In genomic region chr10:35639651-35640311, GRCh38 we compare ENCODE assay signal across 8 cellular contexts. TPM values are rescaled to one million over a fixed set of nuclear protein-coding genes. Genes with fewer than 3 reads are reported as not detected.
DNase-seq lines count a peak whose midpoint lies in the region; ATAC-seq and TF ChIP-seq lines count a peak whose summit lies in the region.

No MANE protein-coding gene starts in this region.

- no peak overlapping the region for H3K27ac Mint-ChIP-seq in activated T-cell treated with anti-CD3 and anti-CD28 coated beads, Interleukin-2, amount 50 U/mL, for 72 hours

- H3K9me3 ChIP-seq in right cardiac atrium (ENCODE audit: control insufficient read depth, low read length) = no peaks in the 10 kb centered on the region
- H3K9me3 ChIP-seq in skeletal muscle tissue (ENCODE audit: control insufficient read depth in 3 of 3, low read length in 3 of 3) = no peaks in the 10 kb centered on the region
- H3K9me3 ChIP-seq in PC-9 (ENCODE audit: insufficient read depth, low read depth) = no peaks in the 10 kb centered on the region

- no peaks in the 10 kb centered on the region for H3K9me3 Mint-ChIP-seq in activated T-cell treated with anti-CD3 and anti-CD28 coated beads, Interleukin-2, amount 50 U/mL, for 72 hours

- peaks cover 22% of the 10 kb centered on the region for H3K4me1 Mint-ChIP-seq in activated T-cell treated with anti-CD3 and anti-CD28 coated beads, Interleukin-2, amount 50 U/mL, for 72 hours (ENCODE audit: low read depth)

- WGBS in right cardiac atrium = 9% methylated on average over 64 of the region's 64 CpGs

- H3K36me3 ChIP-seq in skeletal muscle tissue (ENCODE audit: control insufficient read depth in 3 of 3, insufficient read depth in 3 of 3, low read length in 3 of 3) (peaks cover 0 to 2% (median 2%) of the 10 kb centered on the region in 3 donors), PC-9 (ENCODE audit: low read depth) (no peaks in the 10 kb centered on the region)

- BruUV-seq in PC-9 (replicated peaks; lab: Mats Ljungman, UMichigan) = no TSS peak

- no peaks in the 10 kb centered on the region for H3F3A ChIP-seq in PC-9 (ENCODE audit: insufficient read depth, low read depth)

- H3K36me3 Mint-ChIP-seq in activated T-cell treated with anti-CD3 and anti-CD28 coated beads, Interleukin-2, amount 50 U/mL, for 72 hours (ENCODE audit: insufficient read depth in 2 of 2) = no peaks in the 10 kb centered on the region

- peak overlapping the region; percentile 73 for H3K4me3 Mint-ChIP-seq in activated T-cell treated with anti-CD3 and anti-CD28 coated beads, Interleukin-2, amount 50 U/mL, for 72 hours

- POLR2A ChIA-PET in PC-9 (lab: Charles Lee; ENCODE audit: unreplicated experiment) = no interaction called here

- H3K79me2 ChIP-seq in PC-9 (ENCODE audit: low read depth) = no peaks in the 10 kb centered on the region

- DNase-seq in GM20000 (ENCODE audit: low spot score) (peak; percentile 32), right cardiac atrium (peak; percentile 40 to 72 (median 72)), AG20443 (ENCODE audit: low spot score) (no peak), amniotic stem cell (lab: John Stamatoyannopoulos, UW) (no peak), PC-9 (no peak)
- peak in 1 of 2 donors; percentile 20 for DNase-seq in activated T-cell treated with anti-CD3 and anti-CD28 coated beads, Interleukin-2, amount 50 U/mL, for 72 hours

- no peak overlapping the region for H3K4me2 ChIP-seq in PC-9

- H3K27me3 ChIP-seq in right cardiac atrium (ENCODE audit: control insufficient read depth, insufficient read depth) = no peaks in the 10 kb centered on the region
- no peaks in the 10 kb centered on the region for H3K27me3 ChIP-seq in skeletal muscle tissue (ENCODE audit: control insufficient read depth in 3 of 3, insufficient read depth in 3 of 3, low read length in 3 of 3)
- H3K27me3 ChIP-seq in PC-9 (ENCODE audit: insufficient read depth, low read depth) = peaks cover 16% of the 10 kb centered on the region

- H3K4me1 ChIP-seq in right cardiac atrium (ENCODE audit: control insufficient read depth, insufficient read depth, low read length) = no peaks in the 10 kb centered on the region
- peaks cover 20 to 28% (median 24%) of the 10 kb centered on the region in 3 donors for H3K4me1 ChIP-seq in skeletal muscle tissue (ENCODE audit: control insufficient read depth in 3 of 3, insufficient read depth in 3 of 3, low read length in 3 of 3)
- H3K4me1 ChIP-seq in PC-9 (replicated peaks; ENCODE audit: insufficient read depth) = no peaks in the 10 kb centered on the region

- CTCF ChIA-PET in PC-9 (lab: Charles Lee) = no interaction called here

- peaks cover 46% of the 10 kb centered on the region for H3K27me3 Mint-ChIP-seq in activated T-cell treated with anti-CD3 and anti-CD28 coated beads, Interleukin-2, amount 50 U/mL, for 72 hours (ENCODE audit: low read depth)

- H3K4me3 ChIP-seq in right cardiac atrium (ENCODE audit: low read length) = peak overlapping the region; percentile 73
- H3K4me3 ChIP-seq in skeletal muscle tissue (ENCODE audit: low read length in 3 of 3) = peak overlapping the region; percentile 48 to 77 (median 68)
- no peak overlapping the region for H3K4me3 ChIP-seq in PC-9

- H3K27ac ChIP-seq in right cardiac atrium (ENCODE audit: low read length) (no peak overlapping the region), skeletal muscle tissue (ENCODE audit: low read depth, low read length) (no peak overlapping the region), PC-9 (no peak overlapping the region)

- TF ChIP-seq CTCF in GM20000 (IDR thresholded peaks at IDR 0.05; ENCODE audit: extremely low read depth, missing control alignments) (no peak), PC-9 (conservative IDR thresholded peaks at IDR 0.05) (no peak)

- H3K9me2 ChIP-seq in PC-9 (ENCODE audit: insufficient read depth) = no peaks in the 10 kb centered on the region

- no peaks in the 10 kb centered on the region for H4K20me1 ChIP-seq in PC-9 (ENCODE audit: insufficient read depth)

- intact Hi-C loops in right cardiac atrium (cut with DNase I) = loop anchor here (5.0 to 10.0 kb wide), 7 partner anchors 115 to 1245 kb away; no protein-coding TSS in a partner anchor
- intact Hi-C loops in PC-9 (cut with micrococcal nuclease; ENCODE audit: unreplicated experiment) = loop anchor here (5.0 kb wide), 1 partner anchor 1243 kb away; no protein-coding TSS in a partner anchor

- H2AFZ ChIP-seq in PC-9 = no peak overlapping the region

- peak overlapping the region in 2 of 3 donors; percentile 4 to 45 for H3K9ac ChIP-seq in skeletal muscle tissue (ENCODE audit: low read depth in 1 of 3, low read length in 3 of 3)

- no peak for ATAC-seq in activated T-cell treated with anti-CD3 and anti-CD28 coated beads, Interleukin-2, amount 50 U/mL, for 72 hours (replicated peaks in 1 of 2)
- ATAC-seq in right cardiac atrium (no peak), HG02981 (IDR thresholded peaks at IDR 0.05; ENCODE audit: unreplicated experiment) (no peak)

RNA-seq across cellular contexts. Expression of gene FZD8, which starts 2.3 kb away (rescaled TPM):
- total RNA-seq in activated T-cell treated with anti-CD3 and anti-CD28 coated beads, Interleukin-2, amount 50 U/mL, for 72 hours = under 1 TPM; 0.35 to 0.50 TPM
- total RNA-seq in right cardiac atrium (10 to 100 TPM; 13.2 to 21.6 (median 17.4) TPM), skeletal muscle tissue (35.5 TPM), PC-9 (2021) (not detected in 2 replicates)
- 5.7 TPM for polyA plus RNA-seq in right cardiac atrium

RNA-seq across cellular contexts. Expression of gene GJD4, which starts 34.6 kb away (rescaled TPM):
- total RNA-seq in activated T-cell treated with anti-CD3 and anti-CD28 coated beads, Interleukin-2, amount 50 U/mL, for 72 hours = not detected
- total RNA-seq in right cardiac atrium (not detected), skeletal muscle tissue (2.1 TPM), PC-9 (2021) (not detected in 2 replicates)
- polyA plus RNA-seq in right cardiac atrium = not detected

Comparison
In these comparisons a context has a peak if more than half of its experiments do, and no peak if none do; other contexts are left out.
1. DNase-seq: peak in GM20000 (single experiment) and right cardiac atrium (3 of 3); none in AG20443 (single experiment), amniotic stem cell (single experiment) and PC-9 (0 of 2).
2. RNA of gene FZD8, which starts 2.3 kb away (total RNA-seq): 35.5 TPM in skeletal muscle tissue (single experiment) and 13.2 to 21.6 TPM in right cardiac atrium; 0.35 to 0.50 TPM in activated T-cell treated with anti-CD3 and anti-CD28 coated beads, Interleukin-2, amount 50 U/mL, for 72 hours and not detected in PC-9; every median in the first group is over 4 times any median in the second.